Comparison of ENCODE assay signal across 9 cellular contexts in genomic region chr22:36236338-36237319, GRCh38. TPM values are rescaled to one million over a fixed set of nuclear protein-coding genes. Genes with fewer than 3 reads are reported as not detected.
DNase-seq lines count a peak whose midpoint lies in the region; ATAC-seq and TF ChIP-seq lines count a peak whose summit lies in the region.
"Had no signal": no experiment of that assay in that cellular context is flagged by ENCODE, and none has a peak within 500 bp of the region (broad histone marks: within the 10 kb centered on the region; RNA-seq: fewer than 3 reads in every experiment).

No MANE protein-coding gene starts in this region.

- BruUV-seq in Caco-2 (replicated peaks; lab: Mats Ljungman, UMichigan), result no TSS peak

- peaks cover 23% of the 10 kb centered on the region for H3K4me1 ChIP-seq in effector memory CD4-positive, alpha-beta T cell (ENCODE audit: control insufficient read depth, insufficient read depth, low read length, poor library complexity, severe bottlenecking)
- peaks cover 52 to 57% of the 10 kb centered on the region in 2 experiments for H3K4me1 ChIP-seq in neutrophil (ENCODE audit: control insufficient read depth in 1 of 2, insufficient read depth in 1 of 2, low read depth in 1 of 2, low read length in 1 of 2)
- H3K4me1 ChIP-seq in Caco-2, result no peaks in the 10 kb centered on the region

- H3K9me3 Mint-ChIP-seq in CD14-positive monocyte (peaks cover 0 to 4% (median 0%) of the 10 kb centered on the region in 7 donors), Caco-2 (ENCODE audit: unreplicated experiment) (no peaks in the 10 kb centered on the region)

- DNase-seq in CD14-positive monocyte (ENCODE audit: low spot score) (peak; percentile 28), NCI-H748 treated with DMSO at 0.1 percent for 48 hours (lab: John Stamatoyannopoulos, UW) (peak; percentile 35), left lobe of liver (ENCODE audit: low spot score) (no peak), NCI-H526 (lab: John Stamatoyannopoulos, UW) (no peak), RKO (ENCODE audit: low spot score) (no peak), Caco-2 (no peak)
- no peak for DNase-seq in effector memory CD4-positive, alpha-beta T cell
- DNase-seq: activated CD4-positive, CD25-positive, alpha-beta regulatory T cell had no signal

- peaks cover 39% of the 10 kb centered on the region for H3K36me3 ChIP-seq in effector memory CD4-positive, alpha-beta T cell (ENCODE audit: control insufficient read depth, insufficient read depth, low read length)
- H3K36me3 ChIP-seq in neutrophil (peaks cover 56% of the 10 kb centered on the region), Caco-2 (ENCODE audit: control insufficient read depth, insufficient read depth, low read length) (no peaks in the 10 kb centered on the region)

- no peaks in the 10 kb centered on the region for H3K27me3 ChIP-seq in effector memory CD4-positive, alpha-beta T cell (replicated peaks; ENCODE audit: control insufficient read depth, insufficient read depth, low read length, poor library complexity, severe bottlenecking)
- H3K27me3 ChIP-seq in neutrophil (no peaks in the 10 kb centered on the region), Caco-2 (replicated peaks; ENCODE audit: control insufficient read depth, insufficient read depth, low read length) (no peaks in the 10 kb centered on the region)

- POLR2A ChIA-PET in Caco-2 (lab: Charles Lee), result no interaction called here

- H3K9me3 ChIP-seq in effector memory CD4-positive, alpha-beta T cell (ENCODE audit: control insufficient read depth, low read length), result no peaks in the 10 kb centered on the region
- H3K9me3 ChIP-seq in neutrophil (no peaks in the 10 kb centered on the region), Caco-2 (no peaks in the 10 kb centered on the region)

- no peaks in the 10 kb centered on the region for H3K27me3 Mint-ChIP-seq in CD14-positive monocyte (ENCODE audit: low read depth in 3 of 3)
- no peaks in the 10 kb centered on the region for H3K27me3 Mint-ChIP-seq in Caco-2 (ENCODE audit: insufficient read depth, unreplicated experiment)

- intact Hi-C loops in CD14-positive monocyte (cut with micrococcal nuclease) (no loop called here), Caco-2 (cut with micrococcal nuclease; ENCODE audit: unreplicated experiment) (no loop called here)

- peak overlapping the region in 2 of 7 donors; percentile 31 to 36 for H3K27ac Mint-ChIP-seq in CD14-positive monocyte
- no peak overlapping the region for H3K27ac Mint-ChIP-seq in Caco-2 (ENCODE audit: unreplicated experiment)

- CTCF ChIA-PET in Caco-2 (lab: Charles Lee), result interaction anchor here (0.9 kb wide), 1 partner anchor 234 kb away, joined by 3 read pairs; no protein-coding TSS in a partner anchor

- ATAC-seq in left lobe of liver, result no peak

- peaks cover 56% of the 10 kb centered on the region for H3K4me1 Mint-ChIP-seq in CD14-positive monocyte
- H3K4me1 Mint-ChIP-seq in Caco-2 (ENCODE audit: low read depth, unreplicated experiment), result peaks cover 14% of the 10 kb centered on the region

- peaks cover 54 to 55% of the 10 kb centered on the region in 2 donors for H3K36me3 Mint-ChIP-seq in CD14-positive monocyte
- no peaks in the 10 kb centered on the region for H3K36me3 Mint-ChIP-seq in Caco-2 (ENCODE audit: insufficient read depth, unreplicated experiment)

- H3K27ac ChIP-seq in effector memory CD4-positive, alpha-beta T cell (ENCODE audit: insufficient read depth, low read length, poor library complexity, severe bottlenecking), result peak overlapping the region; percentile 77
- peak overlapping the region; percentile 91 for H3K27ac ChIP-seq in neutrophil

- H3K4me3 ChIP-seq in effector memory CD4-positive, alpha-beta T cell (ENCODE audit: insufficient read depth, low read depth, low read length, poor library complexity, severe bottlenecking), result no peak overlapping the region
- H3K4me3 ChIP-seq in neutrophil (ENCODE audit: low read depth in 1 of 2, low read length in 1 of 2), result peak overlapping the region in 1 of 2 experiments; percentile 85
- no peak overlapping the region for H3K4me3 ChIP-seq in Caco-2 (ENCODE audit: low read depth, low read length)

- peak overlapping the region in 1 of 2 donors; percentile 22 for H3K4me3 Mint-ChIP-seq in CD14-positive monocyte
- no peak overlapping the region for H3K4me3 Mint-ChIP-seq in Caco-2 (ENCODE audit: unreplicated experiment)

- TF ChIP-seq CTCF in CD14-positive monocyte (IDR thresholded peaks at IDR 0.05) (no peak), neutrophil (IDR thresholded peaks at IDR 0.05) (no peak), Caco-2 (IDR thresholded peaks at IDR 0.05; ENCODE audit: insufficient read depth in 1 of 2, low read depth in 1 of 2, low read length in 1 of 2, severe bottlenecking in 1 of 2, unreplicated experiment in 1 of 2) (no peak)

RNA-seq across cellular contexts. Expression of gene APOL2, which starts 2.7 kb away (rescaled TPM):
- polyA plus RNA-seq in CD14-positive monocyte, result 10 to 100 TPM; 12.6 to 13.2 TPM
- total RNA-seq in left lobe of liver (44.4 TPM), Caco-2 (2022) (7.9 and 10.0 TPM in 2 replicates)

RNA-seq across cellular contexts. Expression of gene APOL1, which starts 16.3 kb away (rescaled TPM):
- polyA plus RNA-seq in CD14-positive monocyte, result 1 to 10 TPM; 3.4 to 6.1 TPM
- 99.8 TPM for total RNA-seq in left lobe of liver
- 0.32 and 0.39 TPM in 2 replicates for total RNA-seq in Caco-2 (2022)

RNA-seq across cellular contexts. Expression of gene APOL4, which starts 35.0 kb away (rescaled TPM):
- 1 to 10 TPM in 1 of 2 donors, under 1 TPM in 1; 0.71 to 1.4 TPM for polyA plus RNA-seq in CD14-positive monocyte
- 0.60 TPM for total RNA-seq in left lobe of liver
- not detected in 2 replicates for total RNA-seq in Caco-2 (2022)

Comparison
In these comparisons a context has a peak if more than half of its experiments do, and no peak if none do; other contexts are left out.
1. DNase-seq: peak in CD14-positive monocyte (single experiment) and NCI-H748 treated with DMSO at 0.1 percent for 48 hours (single experiment); none in effector memory CD4-positive, alpha-beta T cell (0 of 3), left lobe of liver (single experiment), NCI-H526 (0 of 2), RKO (single experiment) and Caco-2 (0 of 2).
2. RNA of gene APOL1, which starts 16.3 kb away (total RNA-seq): 99.8 TPM in left lobe of liver (single experiment); 0.32 to 0.39 TPM in Caco-2; every median in the first group is over 10 times any median in the second.